21 cellular contexts compared by ENCODE assay signal in genomic region chr5:156121234-156121633, GRCh38.
DNase-seq lines count a peak whose midpoint lies in the region; ATAC-seq and TF ChIP-seq lines count a peak whose summit lies in the region.
"Had no signal": no experiment of that assay in that cellular context is flagged by ENCODE, and none has a peak within 500 bp of the region (broad histone marks: within the 10 kb centered on the region; RNA-seq: fewer than 3 reads in every experiment).

No MANE protein-coding gene starts in this region.

- WGBS in right cardiac atrium = 86% methylated on average over 3 of the region's 3 CpGs

- TF ChIP-seq CTCF in AG09319 (IDR thresholded peaks at IDR 0.05; ENCODE audit: low read depth, low read length) (no peak), osteoblast (IDR thresholded peaks at IDR 0.05; ENCODE audit: extremely low read depth, low read depth, low read length) (no peak)

- no peaks in the 10 kb centered on the region for H4K20me1 ChIP-seq in osteoblast (ENCODE audit: insufficient read depth, low read length)

- H3K36me3 ChIP-seq in osteoblast (ENCODE audit: insufficient read depth, low read length) = no peaks in the 10 kb centered on the region
- H3K36me3 ChIP-seq: brain microvascular endothelial cell, gastroesophageal sphincter, Peyer's patch had no signal

- no peaks in the 10 kb centered on the region for H3K9me3 ChIP-seq in osteoblast (ENCODE audit: low read depth, low read length)
- no peaks in the 10 kb centered on the region for H3K9me3 ChIP-seq in right cardiac atrium (ENCODE audit: control insufficient read depth, low read length)
- H3K9me3 ChIP-seq: gastroesophageal sphincter, Peyer's patch, psoas muscle had no signal

- peak; percentile 62 for DNase-seq in AG09319 (ENCODE audit: extremely low read depth, low read depth)
- DNase-seq in M059J (ENCODE audit: low read depth) = peak; percentile 22
- peak; percentile 60 for DNase-seq in dedifferentiated amniotic fluid mesenchymal stem cell (ENCODE audit: extremely low spot score)
- DNase-seq in osteoblast (ENCODE audit: insufficient read length, low spot score, missing footprints) = no peak
- no peak for DNase-seq in activated gamma-delta T cell treated with Interleukin-2 at 50 U/mL for 16 hours
- DNase-seq in posterior cingulate gyrus = no peak
- DNase-seq in right cardiac atrium = no peak
- DNase-seq: activated CD8-positive, alpha-beta T cell treated with anti-CD3 and anti-CD28 coated beads for 36 hours; activated naive CD4-positive, alpha-beta T cell treated with anti-CD3 and anti-CD28 coated beads, Interleukin-2, amount 50 U/mL, for 16 hours; activated T-cell treated with anti-CD3 and anti-CD28 coated beads, Interleukin-2, amount 50 U/mL, for 1 hour; brain microvascular endothelial cell; MM.1S; NCI-H146; NCI-H345; nephron progenitor cell; Peyer's patch; psoas muscle; stimulated activated CD4-positive, alpha-beta T cell treated with anti-CD3 and anti-CD28 coated beads, Interleukin-12 subunit alpha, Interleukin-12 subunit beta, amount 100 ng/mL, for 4 hours had no signal

- H3K4me3 ChIP-seq in osteoblast (ENCODE audit: insufficient read depth, low read length) = no peak overlapping the region
- H3K4me3 ChIP-seq in right cardiac atrium (ENCODE audit: low read length) = no peak overlapping the region
- H3K4me3 ChIP-seq: gastroesophageal sphincter, Peyer's patch, psoas muscle, SK-N-MC had no signal

- intact Hi-C loops in posterior cingulate gyrus (cut with DNase I) (no loop called here), right cardiac atrium (cut with DNase I) (no loop called here)

- H3K4me1 ChIP-seq in osteoblast (ENCODE audit: insufficient read depth, low read length) (peaks cover 21% of the 10 kb centered on the region), right cardiac atrium (ENCODE audit: control insufficient read depth, insufficient read depth, low read length) (no peaks in the 10 kb centered on the region)
- H3K4me1 ChIP-seq: gastroesophageal sphincter, Peyer's patch had no signal

- no peaks in the 10 kb centered on the region for H3K27me3 ChIP-seq in osteoblast (ENCODE audit: insufficient read depth, low read length)
- H3K27me3 ChIP-seq in right cardiac atrium (ENCODE audit: control insufficient read depth, insufficient read depth) = no peaks in the 10 kb centered on the region
- H3K27me3 ChIP-seq: brain microvascular endothelial cell, gastroesophageal sphincter, Peyer's patch had no signal

- no peak overlapping the region for H2AFZ ChIP-seq in osteoblast (ENCODE audit: low read length)

- H3K4me2 ChIP-seq in osteoblast (ENCODE audit: insufficient read depth, low read length) = peak overlapping the region; percentile 19

- H3K79me2 ChIP-seq in osteoblast (ENCODE audit: insufficient read depth, low read length) = no peaks in the 10 kb centered on the region

- H3K27ac ChIP-seq in osteoblast (ENCODE audit: low read depth, low read length) (no peak overlapping the region), right cardiac atrium (ENCODE audit: low read length) (no peak overlapping the region)
- H3K27ac ChIP-seq: brain microvascular endothelial cell, gastroesophageal sphincter, Peyer's patch, psoas muscle, SK-N-MC had no signal

- ATAC-seq in HG03108 (IDR thresholded peaks at IDR 0.05; ENCODE audit: unreplicated experiment) = no peak
- no peak for ATAC-seq in right cardiac atrium
- ATAC-seq: activated CD8-positive, alpha-beta T cell treated with anti-CD3 and anti-CD28 coated beads for 36 hours; gastroesophageal sphincter had no signal

Comparison
In these comparisons a context has a peak if more than half of its experiments do, and no peak if none do; other contexts are left out.
1. DNase-seq: peak in AG09319 (single experiment), M059J (single experiment) and dedifferentiated amniotic fluid mesenchymal stem cell (single experiment); none in osteoblast (single experiment), activated gamma-delta T cell treated with Interleukin-2 at 50 U/mL for 16 hours (single experiment), posterior cingulate gyrus (0 of 10) and right cardiac atrium (0 of 3).